8 cellular contexts compared by ENCODE assay signal in genomic region chr13:40026174-40026585, GRCh38.
A peak's percentile ranks its signal among the peaks of the same experiment; 100 is the strongest.
DNase-seq lines count a peak whose midpoint lies in the region; ATAC-seq lines count a peak whose summit lies in the region.

No MANE protein-coding gene starts in this region.

- no peaks in the 10 kb centered on the region for H3K9me3 Mint-ChIP-seq in activated T-cell treated with anti-CD3 and anti-CD28 coated beads, Interleukin-2, amount 50 U/mL, for 4 hours

- ATAC-seq in GM19438 (IDR thresholded peaks at IDR 0.05; ENCODE audit: low read depth, unreplicated experiment) (peak; percentile 96), HG03378 (IDR thresholded peaks at IDR 0.05; ENCODE audit: unreplicated experiment) (peak; percentile 97)
- peak; percentile 85 to 86 for ATAC-seq in activated T-cell treated with anti-CD3 and anti-CD28 coated beads, Interleukin-2, amount 50 U/mL, for 4 hours

- H3K4me1 Mint-ChIP-seq in activated T-cell treated with anti-CD3 and anti-CD28 coated beads, Interleukin-2, amount 50 U/mL, for 4 hours (ENCODE audit: low read depth), result peaks cover 43% of the 10 kb centered on the region

- DNase-seq in activated T-cell treated with anti-CD3 and anti-CD28 coated beads, Interleukin-2, amount 50 U/mL, for 4 hours, result peak; percentile 45
- peak; percentile 15 for DNase-seq in stimulated activated CD8-positive, alpha-beta memory T cell treated with anti-CD3 and anti-CD28 coated beads, Interleukin-12 subunit alpha, Interleukin-12 subunit beta, amount 100 ng/mL, for 4 hours (ENCODE audit: low read depth)
- DNase-seq in mesenteric fat pad (ENCODE audit: low spot score), result no peak
- no peak for DNase-seq in retina
- no peak for DNase-seq in HT-29 (ENCODE audit: low spot score)
- no peak for DNase-seq in NCI-H2081 (lab: John Stamatoyannopoulos, UW)

- H3K4me3 Mint-ChIP-seq in activated T-cell treated with anti-CD3 and anti-CD28 coated beads, Interleukin-2, amount 50 U/mL, for 4 hours, result peak overlapping the region; percentile 53

- no peaks in the 10 kb centered on the region for H3K36me3 Mint-ChIP-seq in activated T-cell treated with anti-CD3 and anti-CD28 coated beads, Interleukin-2, amount 50 U/mL, for 4 hours (ENCODE audit: insufficient read depth)

- H3K27me3 Mint-ChIP-seq in activated T-cell treated with anti-CD3 and anti-CD28 coated beads, Interleukin-2, amount 50 U/mL, for 4 hours (ENCODE audit: low read depth), result no peaks in the 10 kb centered on the region

Comparison
In these comparisons a context has a peak if more than half of its experiments do, and no peak if none do; other contexts are left out.
1. DNase-seq: peak in activated T-cell treated with anti-CD3 and anti-CD28 coated beads, Interleukin-2, amount 50 U/mL, for 4 hours (single experiment) and stimulated activated CD8-positive, alpha-beta memory T cell treated with anti-CD3 and anti-CD28 coated beads, Interleukin-12 subunit alpha, Interleukin-12 subunit beta, amount 100 ng/mL, for 4 hours (single experiment); none in mesenteric fat pad (single experiment), retina (single experiment), HT-29 (single experiment) and NCI-H2081 (0 of 2).
2. Peak in every context shown above with its lines, with median percentiles within 50 percentile points of each other: ATAC-seq.